16 cellular contexts compared by ENCODE assay signal in genomic region chr4:53189011-53189410, GRCh38.
DNase-seq lines count a peak whose midpoint lies in the region; ATAC-seq and TF ChIP-seq lines count a peak whose summit lies in the region.
"Had no signal": no experiment of that assay in that cellular context is flagged by ENCODE, and none has a peak within 500 bp of the region (broad histone marks: within the 10 kb centered on the region; RNA-seq: fewer than 3 reads in every experiment).

No MANE protein-coding gene starts in this region.

- peak; percentile 68 for DNase-seq in AG09309 (ENCODE audit: low read depth)
- DNase-seq in MG63, result peak; percentile 82
- DNase-seq in dedifferentiated amniotic fluid mesenchymal stem cell (ENCODE audit: extremely low spot score), result peak; percentile 84
- peak; percentile 74 for DNase-seq in myocyte (ENCODE audit: low read depth)
- no peak for DNase-seq in UCSD-AML1 (lab: John Stamatoyannopoulos, UW; ENCODE audit: unreplicated experiment)
- DNase-seq in stimulated activated CD4-positive, alpha-beta T cell treated with anti-CD3 and anti-CD28 coated beads, Interleukin-15, amount 100 ng/mL, for 24 hours, result no peak
- DNase-seq: activated CD4-positive, CD25-positive, alpha-beta regulatory T cell treated with anti-CD3 and anti-CD28 coated beads, Interleukin-2, amount 50 U/mL, for 72 hours; DMS79; midbrain; NCI-H1694; NCI-H510A treated with DMSO at 0.1 percent for 48 hours; Peyer's patch; T-cell had no signal

- H3K4me3 ChIP-seq in AG09309 (ENCODE audit: control insufficient read depth, low read depth, low read length) (no peak overlapping the region), MG63 (no peak overlapping the region)
- H3K4me3 ChIP-seq: Peyer's patch had no signal

- peaks cover 2% of the 10 kb centered on the region; the same call in 1 of the 2 replicates for H3K9me3 ChIP-seq in MG63
- H3K9me3 ChIP-seq: Peyer's patch had no signal

- no peak for TF ChIP-seq CTCF in AG09309 (IDR thresholded peaks at IDR 0.05; ENCODE audit: control insufficient read depth, insufficient read depth, low read depth, low read length, missing control alignments)

- H3K27me3 ChIP-seq in MG63, result no peaks in the 10 kb centered on the region
- H3K27me3 ChIP-seq: Peyer's patch had no signal

- H3K36me3 ChIP-seq in MG63, result peaks cover 24% of the 10 kb centered on the region
- H3K36me3 ChIP-seq: Peyer's patch had no signal

- ATAC-seq in GM18519 (IDR thresholded peaks at IDR 0.05; ENCODE audit: low FRiP score, unreplicated experiment) (no peak), HG03457 (IDR thresholded peaks at IDR 0.05; ENCODE audit: unreplicated experiment) (no peak)
- ATAC-seq: HCT116, T-cell had no signal

Comparison
In these comparisons a context has a peak if more than half of its experiments do, and no peak if none do; other contexts are left out.
1. DNase-seq: peak in AG09309 (single experiment), MG63 (single experiment), dedifferentiated amniotic fluid mesenchymal stem cell (single experiment) and myocyte (single experiment); none in UCSD-AML1 (single experiment) and stimulated activated CD4-positive, alpha-beta T cell treated with anti-CD3 and anti-CD28 coated beads, Interleukin-15, amount 100 ng/mL, for 24 hours (single experiment).